Comparison of ENCODE assay signal across 8 cellular contexts in genomic region chr12:122886851-122887816, GRCh38. TPM values are rescaled to one million over a fixed set of nuclear protein-coding genes. Genes with fewer than 3 reads are reported as not detected.
DNase-seq lines count a peak whose midpoint lies in the region; ATAC-seq and TF ChIP-seq lines count a peak whose summit lies in the region.

No MANE protein-coding gene starts in this region.

- no peaks in the 10 kb centered on the region for H3K36me3 ChIP-seq in mucosa of descending colon (ENCODE audit: low read depth)

- intact Hi-C loops in mucosa of descending colon (cut with DNase I, micrococcal nuclease): no loop called here

- H3K4me3 ChIP-seq in astrocyte of the cerebellum (ENCODE audit: low read depth, low read length) (no peak overlapping the region), mucosa of descending colon (no peak overlapping the region)

- in situ Hi-C loops in astrocyte of the cerebellum (cut with HindIII; ENCODE audit: low sequenced_read_pairs): no loop called here

- no peaks in the 10 kb centered on the region for H3K9me3 ChIP-seq in mucosa of descending colon

- ATAC-seq in activated CD4-positive, CD25-positive, alpha-beta regulatory T cell treated with anti-CD3 and anti-CD28 coated beads, Interleukin-2, amount 50 U/mL, for 24 hours: peak; percentile 60 to 70
- peak; percentile 81 for ATAC-seq in HG02840 (IDR thresholded peaks at IDR 0.05; ENCODE audit: low FRiP score, unreplicated experiment)
- peak; percentile 58 for ATAC-seq in mucosa of descending colon

- no peak for TF ChIP-seq CTCF in astrocyte of the cerebellum (IDR thresholded peaks at IDR 0.05; ENCODE audit: low read depth, low read length, missing control alignments)
- TF ChIP-seq CTCF in mucosa of descending colon (IDR thresholded peaks at IDR 0.05): no peak

- DNase-seq in activated CD4-positive, CD25-positive, alpha-beta regulatory T cell (lab: John Stamatoyannopoulos, UW): no peak
- DNase-seq in NCI-H82 treated with DMSO at 0.1 percent for 48 hours (lab: John Stamatoyannopoulos, UW; ENCODE audit: unreplicated experiment) (peak; percentile 95), astrocyte of the cerebellum (ENCODE audit: low read depth) (peak; percentile 50), mucosa of descending colon (peak in 1 of 3 donors; percentile 39), mucosa of gallbladder (ENCODE audit: low spot score) (no peak), medulla oblongata (ENCODE audit: extremely low spot score) (no peak)

- peaks cover 69% of the 10 kb centered on the region for H3K4me1 ChIP-seq in mucosa of descending colon (ENCODE audit: low read depth)

RNA-seq across cellular contexts. Expression of gene VPS37B, which starts 8.8 kb away (rescaled TPM):
- total RNA-seq in mucosa of descending colon (100 to 1,000 TPM in 1 of 3 donors, 10 to 100 TPM in 2; 50.7 to 108 (median 81.8) TPM), mucosa of gallbladder (45.8 TPM)

RNA-seq across cellular contexts. Expression of gene HIP1R, which starts 51.9 kb away (rescaled TPM):
- total RNA-seq in mucosa of descending colon: 10 to 100 TPM; 37.8 to 76.5 (median 73.1) TPM
- 115 TPM for total RNA-seq in mucosa of gallbladder

Comparison
In these comparisons a context has a peak if more than half of its experiments do, and no peak if none do; other contexts are left out.
1. DNase-seq: peak in NCI-H82 treated with DMSO at 0.1 percent for 48 hours (single experiment) and astrocyte of the cerebellum (single experiment); none in activated CD4-positive, CD25-positive, alpha-beta regulatory T cell (0 of 4), mucosa of gallbladder (single experiment) and medulla oblongata (single experiment).
2. Peak in every context shown above with its lines, with median percentiles within 50 percentile points of each other: ATAC-seq.